6 cellular contexts compared by ENCODE assay signal in the genomic region with DNA sequence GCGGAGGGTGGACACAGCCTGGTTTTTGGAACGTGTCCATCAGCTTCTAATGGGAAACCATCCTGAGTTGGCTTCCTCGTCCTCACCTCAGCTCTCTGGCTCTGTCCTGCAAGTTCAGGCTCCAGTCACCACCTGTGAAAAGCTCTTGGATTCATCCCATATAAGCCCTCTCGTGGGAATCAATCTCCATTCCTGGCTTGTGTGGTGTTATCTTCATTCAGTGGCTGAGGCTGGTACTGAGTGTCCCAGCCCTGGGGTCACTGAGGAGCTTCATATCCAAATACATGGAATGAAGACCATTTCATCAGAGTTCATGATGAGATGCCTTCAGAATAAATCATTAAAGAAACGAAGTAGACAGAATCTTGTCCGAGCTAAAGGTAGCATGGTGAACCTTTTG.
"Had no signal": no experiment of that assay in that cellular context is flagged by ENCODE, and none has a peak within 500 bp of the region (broad histone marks: within the 10 kb centered on the region; RNA-seq: fewer than 3 reads in every experiment).

No MANE protein-coding gene starts in this region.

- H3K4me3 ChIP-seq: GM23338 had no signal

- H3K27ac ChIP-seq: HL-60 had no signal

- ATAC-seq: GM23338, HepG2 had no signal

- DNase-seq: H9, HCEC 1CT, KBM-7 had no signal
